In the genomic region with DNA sequence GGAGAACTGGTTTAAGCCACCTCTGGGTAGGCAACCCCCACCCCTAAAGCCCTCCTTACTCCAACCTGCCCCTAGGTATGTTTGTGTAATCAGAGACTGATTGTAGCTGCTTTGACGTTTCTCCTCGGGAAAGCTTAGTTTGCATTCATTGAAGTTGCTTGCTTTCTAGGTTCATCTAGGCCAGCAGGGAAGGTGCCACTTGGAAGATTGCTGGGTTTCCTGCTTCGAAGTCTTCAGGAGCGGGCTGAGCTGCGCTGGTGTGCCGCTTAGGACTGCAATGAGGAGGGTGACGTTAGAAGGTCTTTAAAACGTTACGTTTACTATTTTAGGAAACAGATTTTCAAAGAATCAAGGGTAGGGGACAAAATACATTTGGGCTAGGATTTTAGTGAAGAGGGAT, we compare ENCODE assay signal across 9 cellular contexts.
A peak's percentile ranks its signal among the peaks of the same experiment; 100 is the strongest.
DNase-seq lines count a peak whose midpoint lies in the region; ATAC-seq and TF ChIP-seq lines count a peak whose summit lies in the region.
"Had no signal": no experiment of that assay in that cellular context is flagged by ENCODE, and none has a peak within 500 bp of the region (broad histone marks: within the 10 kb centered on the region; RNA-seq: fewer than 3 reads in every experiment).

No MANE protein-coding gene starts in this region.

- no peak overlapping the region for H3K27ac ChIP-seq in GM23338 (ENCODE audit: low read depth)
- no peak overlapping the region for H3K27ac ChIP-seq in mesenchymal stem cell (ENCODE audit: low read length, poor library complexity, severe bottlenecking)
- H3K27ac ChIP-seq in sigmoid colon = peak overlapping the region in 1 of 4 donors; percentile 75
- H3K27ac ChIP-seq: SK-N-MC had no signal

- peak overlapping the region; percentile 77; the same call in 1 of the 2 replicates for H3K4me3 ChIP-seq in AG04449 (ENCODE audit: low read depth, low read length)
- peak overlapping the region; percentile 78 for H3K4me3 ChIP-seq in GM23338
- peak overlapping the region in 1 of 2 experiments; percentile 89 for H3K4me3 ChIP-seq in mesenchymal stem cell (ENCODE audit: insufficient read depth in 1 of 2, low read depth in 1 of 2, low read length in 2 of 2)
- peak overlapping the region in 1 of 4 donors; percentile 53 for H3K4me3 ChIP-seq in sigmoid colon

- POLR2A ChIA-PET in AG04449 (lab: Yijun Ruan, JAX) = interaction anchor here (0.6 to 1.0 kb wide), 4 partner anchors 95 to 260 kb away, joined by 3 to 8 read pairs (median 4); no protein-coding TSS in a partner anchor

- peak overlapping the region; percentile 96 for H3K9ac ChIP-seq in mesenchymal stem cell (ENCODE audit: low read length)

- peak overlapping the region; percentile 86 for H3K4me3 Mint-ChIP-seq in GM23338
- H3K4me3 Mint-ChIP-seq in activated naive CD8-positive, alpha-beta T cell treated with anti-CD3 and anti-CD28 coated beads, Interleukin-2, amount 50 U/mL, for 24 hours = peak overlapping the region; percentile 78

- peak overlapping the region in 1 of 2 experiments; percentile 42 for H3K4ac ChIP-seq in mesenchymal stem cell (ENCODE audit: low read depth in 1 of 2, low read length in 2 of 2)

- peaks cover 4% of the 10 kb centered on the region; the same call in 2 of the 3 replicates for H3K9me3 Mint-ChIP-seq in GM23338
- H3K9me3 Mint-ChIP-seq in activated naive CD8-positive, alpha-beta T cell treated with anti-CD3 and anti-CD28 coated beads, Interleukin-2, amount 50 U/mL, for 24 hours = no peaks in the 10 kb centered on the region

- ATAC-seq in GM23338 (peak; percentile 47), GM21423 (IDR thresholded peaks at IDR 0.05; ENCODE audit: unreplicated experiment) (no peak)
- ATAC-seq in activated naive CD8-positive, alpha-beta T cell treated with anti-CD3 and anti-CD28 coated beads, Interleukin-2, amount 50 U/mL, for 24 hours = no peak

- H3K27me3 ChIP-seq in GM23338 (ENCODE audit: insufficient read depth) (peaks cover 99% of the 10 kb centered on the region), mesenchymal stem cell (ENCODE audit: control insufficient read depth in 1 of 2, insufficient read depth in 1 of 2, low read length in 2 of 2) (peaks cover 0 to 36% of the 10 kb centered on the region in 2 experiments), sigmoid colon (peaks cover 48 to 100% (median 88%) of the 10 kb centered on the region in 3 donors)

- H3F3A ChIP-seq in GM23338 (replicated peaks; ENCODE audit: low read depth) = peaks cover 6% of the 10 kb centered on the region; the same call in 1 of the 2 replicates

- no peaks in the 10 kb centered on the region for H3K79me1 ChIP-seq in mesenchymal stem cell (replicated peaks; ENCODE audit: low read length, poor library complexity, severe bottlenecking)

- no peak overlapping the region for H2AFZ ChIP-seq in GM23338
- H2AFZ ChIP-seq in mesenchymal stem cell (ENCODE audit: low read depth, low read length) = no peak overlapping the region

- TF ChIP-seq CTCF in AG04449 (IDR thresholded peaks at IDR 0.05; ENCODE audit: insufficient read depth, low read length, missing control alignments) (no peak), GM23338 (conservative IDR thresholded peaks at IDR 0.05; ENCODE audit: low read depth in 2 of 2) (no peak), sigmoid colon (IDR thresholded peaks at IDR 0.05) (no peak)

- no peak for TF ChIP-seq POLR2A in sigmoid colon (IDR thresholded peaks at IDR 0.05)

- TF ChIP-seq EP300 in sigmoid colon (IDR thresholded peaks at IDR 0.05) = no peak

- H3K9me3 ChIP-seq in mesenchymal stem cell (ENCODE audit: control insufficient read depth, low read length) (no peaks in the 10 kb centered on the region), sigmoid colon (no peaks in the 10 kb centered on the region)

- CTCF ChIA-PET in AG04449 (lab: Yijun Ruan, JAX) = interaction anchor here (1.0 to 2.0 kb wide), 5 partner anchors 22 to 261 kb away, joined by 3 to 8 read pairs (median 4); no protein-coding TSS in a partner anchor

- no peaks in the 10 kb centered on the region for H3K9me2 ChIP-seq in GM23338 (ENCODE audit: insufficient read depth)

- peak overlapping the region; percentile 30 for H4K8ac ChIP-seq in mesenchymal stem cell (ENCODE audit: low read length)

- H3K36me3 ChIP-seq in GM23338 (ENCODE audit: insufficient read depth) (no peaks in the 10 kb centered on the region), mesenchymal stem cell (ENCODE audit: control insufficient read depth in 1 of 2, insufficient read depth in 2 of 2, low read depth in 1 of 2, low read length in 2 of 2) (no peaks in the 10 kb centered on the region), sigmoid colon (no peaks in the 10 kb centered on the region)

- H2BK120ac ChIP-seq in mesenchymal stem cell (ENCODE audit: low read depth, low read length) = no peak overlapping the region

- peak overlapping the region; percentile 43 for H4K91ac ChIP-seq in mesenchymal stem cell (ENCODE audit: low read length)

- peak overlapping the region; percentile 93 for H3K4me2 ChIP-seq in GM23338
- H3K4me2 ChIP-seq in mesenchymal stem cell (ENCODE audit: low read length, poor library complexity, severe bottlenecking) = peak overlapping the region; percentile 92

- no peaks in the 10 kb centered on the region for H3K79me2 ChIP-seq in GM23338 (replicated peaks; ENCODE audit: insufficient read depth)

- DNase-seq in AG04449 (ENCODE audit: low read depth, low spot score) (no peak), GM23338 (ENCODE audit: low spot score) (peak; percentile 74), mesenchymal stem cell (peak; percentile 58), sigmoid colon (no peak), UCSD-AML1 (lab: John Stamatoyannopoulos, UW; ENCODE audit: unreplicated experiment) (no peak), mucosa of gallbladder (ENCODE audit: low spot score) (no peak)
- no peak for DNase-seq in activated naive CD8-positive, alpha-beta T cell treated with anti-CD3 and anti-CD28 coated beads, Interleukin-2, amount 50 U/mL, for 24 hours

- intact Hi-C loops in sigmoid colon (cut with DNase I) = loop anchor here (5.0 to 10.0 kb wide), 3 partner anchors 389 to 1051 kb away; no protein-coding TSS in a partner anchor

- H3K36me3 Mint-ChIP-seq in GM23338 (ENCODE audit: low read depth) = no peaks in the 10 kb centered on the region; the same call in 2 of the 3 replicates
- H3K36me3 Mint-ChIP-seq in activated naive CD8-positive, alpha-beta T cell treated with anti-CD3 and anti-CD28 coated beads, Interleukin-2, amount 50 U/mL, for 24 hours (ENCODE audit: low read depth) = no peaks in the 10 kb centered on the region

- peak overlapping the region in 1 of 2 experiments; percentile 58 for H2BK12ac ChIP-seq in mesenchymal stem cell (ENCODE audit: low read length in 2 of 2)

- H3K18ac ChIP-seq in mesenchymal stem cell (ENCODE audit: low read depth in 1 of 2, low read length in 2 of 2) = peak overlapping the region in 1 of 2 experiments; percentile 47

- no peak overlapping the region for H3K27ac Mint-ChIP-seq in GM23338
- peak overlapping the region; percentile 16 for H3K27ac Mint-ChIP-seq in activated naive CD8-positive, alpha-beta T cell treated with anti-CD3 and anti-CD28 coated beads, Interleukin-2, amount 50 U/mL, for 24 hours

- H3K23ac ChIP-seq in mesenchymal stem cell (ENCODE audit: low read length in 2 of 2) = no peak overlapping the region

- no peak overlapping the region for H3K14ac ChIP-seq in mesenchymal stem cell (ENCODE audit: low read length in 2 of 2)

- peaks cover 92% of the 10 kb centered on the region for H3K27me3 Mint-ChIP-seq in GM23338 (ENCODE audit: insufficient read depth, low read depth, poor library complexity)
- H3K27me3 Mint-ChIP-seq in activated naive CD8-positive, alpha-beta T cell treated with anti-CD3 and anti-CD28 coated beads, Interleukin-2, amount 50 U/mL, for 24 hours = peaks cover 76% of the 10 kb centered on the region

- no peak overlapping the region for H2BK15ac ChIP-seq in mesenchymal stem cell (ENCODE audit: low read depth, poor library complexity, severe bottlenecking)

- H3K4me1 ChIP-seq in GM23338 (ENCODE audit: insufficient read depth) (peaks cover 30% of the 10 kb centered on the region), mesenchymal stem cell (ENCODE audit: control insufficient read depth, insufficient read depth, low read depth, low read length) (peaks cover 15% of the 10 kb centered on the region), sigmoid colon (peaks cover 0 to 37% (median 32%) of the 10 kb centered on the region in 4 donors)

- no peak overlapping the region for H2AK5ac ChIP-seq in mesenchymal stem cell (ENCODE audit: low read length, severe bottlenecking)

- 2% methylated on average over 9 of the region's 9 CpGs for WGBS in mesenchymal stem cell
- 36 to 68% methylated on average over 9 of the region's 9 CpGs for WGBS in sigmoid colon, 2 donors

- no peak overlapping the region for H2BK5ac ChIP-seq in mesenchymal stem cell (ENCODE audit: low read depth, low read length, poor library complexity, severe bottlenecking)

- peaks cover 23% of the 10 kb centered on the region; the same call in 1 of the 2 replicates for H4K20me1 ChIP-seq in GM23338 (replicated peaks; ENCODE audit: insufficient read depth)

- peaks cover 19% of the 10 kb centered on the region for H3K4me1 Mint-ChIP-seq in GM23338
- peaks cover 33% of the 10 kb centered on the region for H3K4me1 Mint-ChIP-seq in activated naive CD8-positive, alpha-beta T cell treated with anti-CD3 and anti-CD28 coated beads, Interleukin-2, amount 50 U/mL, for 24 hours

TF ChIP-seq in GM23338, 12 proteins besides CTCF, POLR2A, EP300 and RAD21 (continues in another document):
- TF ChIP-seq ZNF114 (CRISPR knock-in tag; IDR thresholded peaks at IDR 0.05) (no peak), JUNB (IDR thresholded peaks at IDR 0.05; ENCODE audit: unreplicated experiment) (no peak)
- TF ChIP-seq, protein P1, sequence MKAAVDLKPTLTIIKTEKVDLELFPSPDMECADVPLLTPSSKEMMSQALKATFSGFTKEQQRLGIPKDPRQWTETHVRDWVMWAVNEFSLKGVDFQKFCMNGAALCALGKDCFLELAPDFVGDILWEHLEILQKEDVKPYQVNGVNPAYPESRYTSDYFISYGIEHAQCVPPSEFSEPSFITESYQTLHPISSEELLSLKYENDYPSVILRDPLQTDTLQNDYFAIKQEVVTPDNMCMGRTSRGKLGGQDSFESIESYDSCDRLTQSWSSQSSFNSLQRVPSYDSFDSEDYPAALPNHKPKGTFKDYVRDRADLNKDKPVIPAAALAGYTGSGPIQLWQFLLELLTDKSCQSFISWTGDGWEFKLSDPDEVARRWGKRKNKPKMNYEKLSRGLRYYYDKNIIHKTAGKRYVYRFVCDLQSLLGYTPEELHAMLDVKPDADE (IDR thresholded peaks at IDR 0.05) = no peak

Comparison
In these comparisons a context has a peak if more than half of its experiments do, and no peak if none do; other contexts are left out.
1. DNase-seq: peak in GM23338 (single experiment) and mesenchymal stem cell (single experiment); none in AG04449 (single experiment), activated naive CD8-positive, alpha-beta T cell treated with anti-CD3 and anti-CD28 coated beads, Interleukin-2, amount 50 U/mL, for 24 hours (single experiment), sigmoid colon (single experiment), UCSD-AML1 (single experiment) and mucosa of gallbladder (single experiment).